ENCODE assay signal across 16 cellular contexts in genomic region chr2:562391-563364, GRCh38.
DNase-seq lines count a peak whose midpoint lies in the region; ATAC-seq and TF ChIP-seq lines count a peak whose summit lies in the region.
"Had no signal": no experiment of that assay in that cellular context is flagged by ENCODE, and none has a peak within 500 bp of the region (broad histone marks: within the 10 kb centered on the region; RNA-seq: fewer than 3 reads in every experiment).

No MANE protein-coding gene starts in this region.

- POLR2A ChIA-PET in naive thymus-derived CD4-positive, alpha-beta T cell (lab: Charles Lee): no interaction called here

- H3K4me3 ChIP-seq in DND-41 (ENCODE audit: low read depth in 1 of 2, low read length in 2 of 2) (no peak overlapping the region), coronary artery (no peak overlapping the region), upper lobe of right lung (no peak overlapping the region)
- no peak overlapping the region for H3K4me3 ChIP-seq in naive thymus-derived CD4-positive, alpha-beta T cell (ENCODE audit: low read length)
- H3K4me3 ChIP-seq: BLaER1 treated with 17β-estradiol and CSF1 and Interleukin-3, amounts not matched to agents 10 nM and 100 nM; GM12878; GM23338 had no signal

- no peak overlapping the region for H3K27ac Mint-ChIP-seq in naive thymus-derived CD4-positive, alpha-beta T cell
- H3K27ac Mint-ChIP-seq: B cell; CD8-positive, alpha-beta T cell had no signal

- no peaks in the 10 kb centered on the region for H3K36me3 Mint-ChIP-seq in naive thymus-derived CD4-positive, alpha-beta T cell
- H3K36me3 Mint-ChIP-seq: CD8-positive, alpha-beta T cell; IgD-negative memory B cell had no signal

- H3K4me1 Mint-ChIP-seq in naive thymus-derived CD4-positive, alpha-beta T cell: peaks cover 0 to 2% (median 0%) of the 10 kb centered on the region in 7 donors
- H3K4me1 Mint-ChIP-seq: B cell, IgD-negative memory B cell had no signal

- ATAC-seq in DND-41 (ENCODE audit: insufficient read depth, low read depth) (peak; percentile 62; the same call in 2 of the 3 replicates), upper lobe of right lung (peak; percentile 8), HG03469 (IDR thresholded peaks at IDR 0.05; ENCODE audit: unreplicated experiment) (no peak), GM19351 (IDR thresholded peaks at IDR 0.05; ENCODE audit: unreplicated experiment) (no peak)
- ATAC-seq in naive thymus-derived CD4-positive, alpha-beta T cell: peak; percentile 16
- ATAC-seq: CD8-positive, alpha-beta T cell; GM12878 had no signal

- CTCF ChIA-PET in naive thymus-derived CD4-positive, alpha-beta T cell (lab: Charles Lee): no interaction called here

- DNase-seq in DND-41 (no peak), coronary artery (ENCODE audit: low spot score) (peak; percentile 64), upper lobe of right lung (no peak)
- DNase-seq in naive thymus-derived CD4-positive, alpha-beta T cell: no peak
- DNase-seq: Calu3; CD8-positive, alpha-beta T cell; DMS79 treated with DMSO at 0.1 percent for 48 hours; EL; HCEC 1CT had no signal

- H3K9ac ChIP-seq in DND-41 (ENCODE audit: low read depth, low read length): no peak overlapping the region
- H3K9ac ChIP-seq: BLaER1 treated with 17β-estradiol and CSF1 and Interleukin-3, amounts not matched to agents 10 nM and 100 nM had no signal

- no peaks in the 10 kb centered on the region for H3K4me1 ChIP-seq in DND-41 (ENCODE audit: insufficient read depth, low read length)
- H3K4me1 ChIP-seq in naive thymus-derived CD4-positive, alpha-beta T cell (ENCODE audit: control insufficient read depth in 2 of 2, insufficient read depth in 2 of 2, low read length in 2 of 2): no peaks in the 10 kb centered on the region
- no peaks in the 10 kb centered on the region for H3K4me1 ChIP-seq in upper lobe of right lung

- no peak overlapping the region for H3K4me3 Mint-ChIP-seq in naive thymus-derived CD4-positive, alpha-beta T cell
- H3K4me3 Mint-ChIP-seq: B cell; CD8-positive, alpha-beta T cell; GM23338; IgD-negative memory B cell had no signal

- TF ChIP-seq CTCF in DND-41 (IDR thresholded peaks at IDR 0.05; ENCODE audit: borderline replicate concordance, extremely low read depth, low read length, poor library complexity, severe bottlenecking) (no peak), coronary artery (IDR thresholded peaks at IDR 0.05) (no peak), upper lobe of right lung (IDR thresholded peaks at IDR 0.05) (no peak)

- no peaks in the 10 kb centered on the region for H3K36me3 ChIP-seq in DND-41 (ENCODE audit: insufficient read depth, low read length)
- no peaks in the 10 kb centered on the region for H3K36me3 ChIP-seq in naive thymus-derived CD4-positive, alpha-beta T cell (ENCODE audit: control insufficient read depth in 2 of 3, insufficient read depth in 3 of 3, low read length in 3 of 3)
- no peaks in the 10 kb centered on the region for H3K36me3 ChIP-seq in upper lobe of right lung
- H3K36me3 ChIP-seq: BLaER1 treated with 17β-estradiol and CSF1 and Interleukin-3, amounts not matched to agents 10 nM and 100 nM had no signal

- no peaks in the 10 kb centered on the region for H3K9me3 ChIP-seq in DND-41 (ENCODE audit: insufficient read depth, low read length, severe bottlenecking)
- H3K9me3 ChIP-seq in naive thymus-derived CD4-positive, alpha-beta T cell (ENCODE audit: control insufficient read depth in 2 of 3, low read length in 3 of 3): no peaks in the 10 kb centered on the region
- H3K9me3 ChIP-seq in upper lobe of right lung: no peaks in the 10 kb centered on the region
- H3K9me3 ChIP-seq: BLaER1 treated with 17β-estradiol and CSF1 and Interleukin-3, amounts not matched to agents 10 nM and 100 nM had no signal

- no peaks in the 10 kb centered on the region for H3K79me2 ChIP-seq in DND-41 (ENCODE audit: insufficient read depth, low read length)

- peaks cover 3 to 53% (median 22%) of the 10 kb centered on the region in 5 donors for H3K27me3 Mint-ChIP-seq in naive thymus-derived CD4-positive, alpha-beta T cell

- H3K9me3 Mint-ChIP-seq in naive thymus-derived CD4-positive, alpha-beta T cell: no peaks in the 10 kb centered on the region
- H3K9me3 Mint-ChIP-seq: CD8-positive, alpha-beta T cell; GM23338; IgD-negative memory B cell had no signal

- H3K27me3 ChIP-seq in DND-41 (ENCODE audit: insufficient read depth, low read length, poor library complexity) (peaks cover 4% of the 10 kb centered on the region), upper lobe of right lung (peaks cover 3% of the 10 kb centered on the region)
- no peaks in the 10 kb centered on the region for H3K27me3 ChIP-seq in naive thymus-derived CD4-positive, alpha-beta T cell (ENCODE audit: control insufficient read depth in 2 of 2, insufficient read depth in 2 of 2, low read length in 2 of 2)
- H3K27me3 ChIP-seq: BLaER1 treated with 17β-estradiol and CSF1 and Interleukin-3, amounts not matched to agents 10 nM and 100 nM had no signal

- H2AFZ ChIP-seq in DND-41 (ENCODE audit: low read depth, low read length): no peak overlapping the region

- no peak overlapping the region for H3K4me2 ChIP-seq in DND-41 (ENCODE audit: insufficient read depth, low read length)
- H3K4me2 ChIP-seq: GM23338 had no signal

- no peaks in the 10 kb centered on the region for H4K20me1 ChIP-seq in DND-41 (ENCODE audit: insufficient read depth, low read length)
- H4K20me1 ChIP-seq: BLaER1 treated with 17β-estradiol and CSF1 and Interleukin-3, amounts not matched to agents 10 nM and 100 nM had no signal

- intact Hi-C loops in naive thymus-derived CD4-positive, alpha-beta T cell (cut with micrococcal nuclease): no loop called here
- intact Hi-C loops in upper lobe of right lung (cut with DNase I): no loop called here

- H3K27ac ChIP-seq in DND-41 (ENCODE audit: low read length): no peak overlapping the region
- H3K27ac ChIP-seq in coronary artery: no peak overlapping the region
- H3K27ac ChIP-seq in naive thymus-derived CD4-positive, alpha-beta T cell (ENCODE audit: low read depth, low read length): no peak overlapping the region
- H3K27ac ChIP-seq in upper lobe of right lung: no peak overlapping the region
- H3K27ac ChIP-seq: BLaER1 treated with 17β-estradiol and CSF1 and Interleukin-3, amounts not matched to agents 10 nM and 100 nM had no signal

Comparison
In these comparisons a context has a peak if more than half of its experiments do, and no peak if none do; other contexts are left out.
1. ATAC-seq: peak in DND-41 (single experiment), naive thymus-derived CD4-positive, alpha-beta T cell (single experiment) and upper lobe of right lung (single experiment); none in HG03469 (single experiment) and GM19351 (single experiment).